ENCODE assay signal across 8 cellular contexts in the genomic region with DNA sequence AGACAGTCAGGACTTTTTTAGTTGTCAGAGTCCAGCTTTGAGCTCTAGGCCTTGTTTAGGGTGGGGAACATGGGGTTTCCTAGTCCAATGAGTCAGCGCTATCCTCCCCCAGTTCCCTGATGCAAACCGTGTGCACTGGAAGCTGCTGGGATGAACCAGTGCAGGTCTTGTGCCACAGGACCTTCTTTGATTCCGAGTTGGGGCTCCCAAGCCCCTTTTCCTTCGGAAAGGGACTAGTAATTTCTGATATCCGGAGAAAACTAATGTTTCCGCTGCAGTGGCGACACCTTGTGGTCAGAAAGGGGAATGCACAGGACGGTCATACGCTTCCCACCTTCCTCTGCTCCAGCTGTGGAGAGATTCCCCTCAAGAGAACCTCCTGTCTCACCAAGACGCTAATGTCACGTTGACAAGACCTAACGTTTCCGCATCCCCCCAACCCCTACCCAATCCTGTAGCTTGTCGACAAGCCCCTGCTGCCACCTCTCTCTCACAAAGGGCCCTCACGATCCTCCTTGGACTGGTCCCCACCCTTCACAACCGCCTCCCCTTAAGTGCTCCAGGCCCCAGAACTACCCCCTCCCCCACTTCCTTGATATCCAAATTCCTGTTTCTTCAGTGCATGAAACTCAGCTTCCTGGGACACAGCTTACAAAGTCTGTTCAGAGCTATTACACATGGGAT. TPM values are rescaled to one million over a fixed set of nuclear protein-coding genes. Genes with fewer than 3 reads are reported as not detected.
DNase-seq lines count a peak whose midpoint lies in the region; ATAC-seq and TF ChIP-seq lines count a peak whose summit lies in the region.

No MANE protein-coding gene starts in this region.

- H3K4me3 ChIP-seq in ascending aorta (peak overlapping the region in 1 of 2 donors; percentile 27), iPS DF 6.9 (ENCODE audit: low read length) (no peak overlapping the region), smooth muscle cell (peak overlapping the region; percentile 11)

- no peaks in the 10 kb centered on the region for H4K20me1 ChIP-seq in smooth muscle cell (ENCODE audit: low read depth)

- in situ Hi-C loops in ACHN (cut with HindIII; ENCODE audit: low pct_ligation_motif_present, low pct_unique_long_range_greater_than_20kb, low sequenced_read_pairs), result loop anchor here (25.0 kb wide), 1 partner anchor 147 kb away; no protein-coding TSS in a partner anchor

- peak; percentile 54 for ATAC-seq in GM18858 (IDR thresholded peaks at IDR 0.05; ENCODE audit: unreplicated experiment)
- ATAC-seq in HG03342 (IDR thresholded peaks at IDR 0.05; ENCODE audit: unreplicated experiment), result no peak

- H3K27me3 ChIP-seq in ascending aorta, result no peaks in the 10 kb centered on the region
- H3K27me3 ChIP-seq in iPS DF 6.9 (ENCODE audit: control insufficient read depth, insufficient read depth, low read length), result no peaks in the 10 kb centered on the region
- H3K27me3 ChIP-seq in smooth muscle cell (ENCODE audit: low read depth), result no peaks in the 10 kb centered on the region

- intact Hi-C loops in ascending aorta (cut with DNase I), result loop anchor here (1.0 to 2.0 kb wide), 2 partner anchors 148 to 174 kb away; no protein-coding TSS in a partner anchor

- no peaks in the 10 kb centered on the region for H3K79me2 ChIP-seq in smooth muscle cell (ENCODE audit: low read depth)

- H3K36me3 ChIP-seq in ascending aorta (no peaks in the 10 kb centered on the region), iPS DF 6.9 (ENCODE audit: control insufficient read depth, insufficient read depth, low read length) (no peaks in the 10 kb centered on the region), smooth muscle cell (ENCODE audit: low read depth) (no peaks in the 10 kb centered on the region)

- no peaks in the 10 kb centered on the region for H3K4me1 ChIP-seq in ascending aorta
- peaks cover 2% of the 10 kb centered on the region; the same call in 1 of the 2 replicates for H3K4me1 ChIP-seq in iPS DF 6.9 (ENCODE audit: control insufficient read depth, insufficient read depth, low read length)
- peaks cover 4% of the 10 kb centered on the region for H3K4me1 ChIP-seq in smooth muscle cell (ENCODE audit: low read depth)

- H3K4me2 ChIP-seq in smooth muscle cell, result peak overlapping the region; percentile 67

- DNase-seq in ACHN, result peak; percentile 73
- peak; percentile 47 for DNase-seq in NCI-H1092 treated with DMSO at 0.1 percent for 48 hours (lab: John Stamatoyannopoulos, UW)
- peak; percentile 29 for DNase-seq in T-helper 22 cell (ENCODE audit: low read depth)
- DNase-seq in ascending aorta (ENCODE audit: low spot score in 2 of 2), result peak in 1 of 2 donors; percentile 83
- peak; percentile 67 for DNase-seq in iPS DF 6.9 (ENCODE audit: low read depth, low spot score)
- peak; percentile 32 for DNase-seq in smooth muscle cell (lab: John Stamatoyannopoulos, UW; ENCODE audit: unreplicated experiment)

- TF ChIP-seq CTCF in ascending aorta (IDR thresholded peaks at IDR 0.05) (peak; percentile 77 to 97 (median 95)), smooth muscle cell (IDR thresholded peaks at IDR 0.05; ENCODE audit: borderline replicate concordance, insufficient read depth, poor library complexity, severe bottlenecking) (peak; percentile 93)

- H3K9me3 ChIP-seq in ascending aorta (no peaks in the 10 kb centered on the region), iPS DF 6.9 (ENCODE audit: control insufficient read depth, insufficient read depth, low read length) (no peaks in the 10 kb centered on the region), smooth muscle cell (replicated peaks; ENCODE audit: low read depth) (no peaks in the 10 kb centered on the region)

- no CpG with 5 or more reads among the region's 16 CpGs for WGBS in iPS DF 6.9 (ENCODE audit: insufficient coverage, insufficient read length)
- 18% methylated on average over 14 of the region's 16 CpGs for WGBS in smooth muscle cell (ENCODE audit: low lambda C conversion rate)

- H2AFZ ChIP-seq in smooth muscle cell (ENCODE audit: low read depth), result peak overlapping the region; percentile 93

- H3K9ac ChIP-seq in smooth muscle cell (ENCODE audit: low read depth), result no peak overlapping the region

- H3F3A ChIP-seq in smooth muscle cell (ENCODE audit: low read depth), result no peaks in the 10 kb centered on the region

- H3K27ac ChIP-seq in ascending aorta, result no peak overlapping the region
- no peak overlapping the region for H3K27ac ChIP-seq in iPS DF 6.9 (ENCODE audit: low read length)
- H3K27ac ChIP-seq in smooth muscle cell (ENCODE audit: low read depth), result no peak overlapping the region

RNA-seq across cellular contexts. Expression of a gene that starts 31.0 kb away (rescaled TPM):
- not detected for total RNA-seq in ascending aorta
- not detected in 2 replicates for total RNA-seq in smooth muscle cell
- not detected in 2 replicates for polyA plus RNA-seq in smooth muscle cell

RNA-seq across cellular contexts. Expression of a gene that starts 34.7 kb away (rescaled TPM):
- total RNA-seq in ascending aorta (0.96 TPM), smooth muscle cell (0.13 and 0.31 TPM in 2 replicates)
- polyA plus RNA-seq in smooth muscle cell, result 0.74 and 2.0 TPM in 2 replicates
